ENCODE assay signal across 16 cellular contexts in the genomic region with DNA sequence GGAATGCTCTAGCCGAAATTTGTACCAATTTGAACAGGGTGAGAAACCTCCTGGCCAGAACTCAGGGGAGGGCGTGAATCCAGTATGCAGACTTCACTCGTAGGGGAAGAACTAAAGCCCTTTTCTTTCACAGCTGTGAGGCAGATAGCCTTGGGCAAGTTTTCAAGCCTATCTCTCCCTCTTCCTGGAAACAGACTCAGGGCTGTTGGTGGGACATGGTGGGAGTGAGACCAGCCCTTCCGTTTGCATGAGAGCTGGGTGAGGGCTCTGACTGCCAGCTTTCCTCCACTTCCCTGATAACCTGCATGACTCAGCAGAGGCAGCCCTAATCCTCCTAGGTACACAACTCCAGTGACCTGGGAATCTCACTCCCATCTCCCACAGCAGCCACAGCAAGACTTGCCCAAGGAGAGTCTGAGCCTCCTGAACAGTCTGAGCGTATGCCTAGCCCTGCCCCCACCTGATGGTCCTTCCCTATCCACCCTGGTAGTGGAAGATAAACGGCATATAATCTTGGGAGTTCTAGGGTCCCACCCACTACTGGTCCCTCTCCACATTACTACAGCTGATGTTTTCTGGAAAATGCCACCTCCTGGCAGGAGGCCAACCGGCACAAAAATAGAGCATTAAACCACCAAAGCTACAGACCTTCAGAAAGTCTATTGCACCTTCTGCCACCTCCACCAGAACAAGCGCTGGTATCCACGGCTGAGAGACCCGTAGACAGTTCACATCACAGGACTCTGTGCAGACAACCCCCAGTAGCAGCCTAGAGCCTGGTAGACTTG.
A peak's percentile ranks its signal among the peaks of the same experiment; 100 is the strongest.
DNase-seq lines count a peak whose midpoint lies in the region; ATAC-seq, FAIRE-seq and TF ChIP-seq lines count a peak whose summit lies in the region.
"Had no signal": no experiment of that assay in that cellular context is flagged by ENCODE, and none has a peak within 500 bp of the region (broad histone marks: within the 10 kb centered on the region; RNA-seq: fewer than 3 reads in every experiment).

No MANE protein-coding gene starts in this region.

- H3F3A ChIP-seq in PC-3 (ENCODE audit: low read length, unreplicated experiment) (no peaks in the 10 kb centered on the region), neural progenitor cell (ENCODE audit: low read depth) (no peaks in the 10 kb centered on the region)

- POLR2A ChIA-PET in PC-3 (lab: Charles Lee; ENCODE audit: unreplicated experiment) = no interaction called here
- POLR2A ChIA-PET in H1 (lab: Charles Lee; ENCODE audit: partially characterized antibody) = no interaction called here

- H3K79me2 ChIP-seq in PC-3 (ENCODE audit: low read length) = no peaks in the 10 kb centered on the region
- H3K79me2 ChIP-seq in H1 (ENCODE audit: control insufficient read depth in 1 of 2, insufficient read depth in 2 of 2, low read length in 2 of 2) = no peaks in the 10 kb centered on the region
- no peaks in the 10 kb centered on the region for H3K79me2 ChIP-seq in neural progenitor cell (ENCODE audit: low read depth)

- peak overlapping the region; percentile 82 for H3K27ac ChIP-seq in PC-3 (ENCODE audit: low read length)
- H3K27ac ChIP-seq in H1 (ENCODE audit: low read depth, low read length) = no peak overlapping the region
- H3K27ac ChIP-seq in neural progenitor cell = no peak overlapping the region
- H3K27ac ChIP-seq: 22Rv1 had no signal

- H3K4me2 ChIP-seq in PC-3 (ENCODE audit: low read length) (peak overlapping the region; percentile 56), H1 (ENCODE audit: insufficient read depth in 1 of 2, low read depth in 2 of 2, low read length in 2 of 2) (no peak overlapping the region; a peak in 1 of 4 replicates), neural progenitor cell (no peak overlapping the region)

- no peak overlapping the region for H3K4me3 Mint-ChIP-seq in neural progenitor cell
- H3K4me3 Mint-ChIP-seq: activated T-cell treated with anti-CD3 and anti-CD28 coated beads, Interleukin-2, amount 50 U/mL, for 24 hours; stimulated activated naive CD8-positive, alpha-beta T cell treated with anti-CD3 and anti-CD28 coated beads, Interleukin-15, amount 100 ng/mL, for 72 hours had no signal

- H3K23me2 ChIP-seq in H1 (ENCODE audit: low read depth, low read length) = no peaks in the 10 kb centered on the region

- no peak for TF ChIP-seq RAD21 in H1 (IDR thresholded peaks at IDR 0.05 in 1 of 2, conservative IDR thresholded peaks at IDR 0.05 in 1 of 2; ENCODE audit: low read depth in 2 of 2, low read length in 2 of 2)

- H3K9me3 ChIP-seq in PC-3 (ENCODE audit: low read length) (no peaks in the 10 kb centered on the region), H1 (ENCODE audit: insufficient read depth in 2 of 2, low read depth in 1 of 2, low read length in 1 of 2) (no peaks in the 10 kb centered on the region; a peak in 1 of 4 replicates), neural progenitor cell (ENCODE audit: low read depth) (peaks cover 4% of the 10 kb centered on the region)

- H3K9ac ChIP-seq in PC-3 (ENCODE audit: low read length) = peak overlapping the region; percentile 55
- no peak overlapping the region for H3K9ac ChIP-seq in H1 (replicated peaks in 1 of 4; ENCODE audit: extremely low read depth in 1 of 4, low read depth in 3 of 4, low read length in 3 of 4)
- no peak overlapping the region for H3K9ac ChIP-seq in neural progenitor cell

- peak overlapping the region; percentile 75; the same call in 1 of the 2 replicates for H2BK5ac ChIP-seq in H1 (ENCODE audit: low read depth, low read length)

- no peak overlapping the region for H3K14ac ChIP-seq in H1 (ENCODE audit: insufficient read length)

- no peak for FAIRE-seq in H1 (lab: Jason Lieb, UNC)

- peak overlapping the region; percentile 34 for H3K27ac Mint-ChIP-seq in neural progenitor cell
- H3K27ac Mint-ChIP-seq: activated T-cell treated with anti-CD3 and anti-CD28 coated beads, Interleukin-2, amount 50 U/mL, for 24 hours had no signal

- H3K4me3 ChIP-seq in PC-3 (ENCODE audit: low read length) = peak overlapping the region; percentile 16; the same call in 1 of the 2 replicates
- no peak overlapping the region for H3K4me3 ChIP-seq in H1 (ENCODE audit: extremely low read depth in 1 of 4, insufficient read depth in 2 of 4, low read depth in 3 of 4, low read length in 4 of 4)
- no peak overlapping the region for H3K4me3 ChIP-seq in neural progenitor cell
- H3K4me3 ChIP-seq: skin epidermis had no signal

- H3K4me1 Mint-ChIP-seq in neural progenitor cell = no peaks in the 10 kb centered on the region

- H3K36me3 ChIP-seq in PC-3 (ENCODE audit: low read depth, low read length) = no peaks in the 10 kb centered on the region
- H3K36me3 ChIP-seq in H1 (ENCODE audit: control insufficient read depth in 2 of 4, insufficient read depth in 4 of 4, low read length in 3 of 4) = no peaks in the 10 kb centered on the region
- H3K36me3 ChIP-seq in neural progenitor cell = no peaks in the 10 kb centered on the region

- H3K27me3 Mint-ChIP-seq in neural progenitor cell (ENCODE audit: insufficient read depth, low read depth) = no peaks in the 10 kb centered on the region
- H3K27me3 Mint-ChIP-seq: activated T-cell treated with anti-CD3 and anti-CD28 coated beads, Interleukin-2, amount 50 U/mL, for 24 hours; stimulated activated naive CD8-positive, alpha-beta T cell treated with anti-CD3 and anti-CD28 coated beads, Interleukin-15, amount 100 ng/mL, for 72 hours had no signal

- H3K18ac ChIP-seq in H1 (ENCODE audit: extremely low read depth, low read length) = no peak overlapping the region; the same call in 1 of the 2 replicates

- TF ChIP-seq CTCF in PC-3 (conservative IDR thresholded peaks at IDR 0.05; ENCODE audit: low read depth, low read length) (no peak), H1 (IDR thresholded peaks at IDR 0.05; ENCODE audit: control extremely low read depth in 1 of 3, insufficient read depth in 1 of 3, low read depth in 1 of 3, low read length in 3 of 3) (no peak), neural progenitor cell (IDR thresholded peaks at IDR 0.05) (no peak), GM10266 (IDR thresholded peaks at IDR 0.05; ENCODE audit: control insufficient read depth, insufficient read depth, low read depth, missing control alignments) (no peak)

- H4K8ac ChIP-seq in H1 (ENCODE audit: extremely low read depth, insufficient read depth, low read length) = 0 out of 2 replicates have a peak overlapping the region, but pooled peaks have one; percentile 8

- 89% methylated on average over 10 of the region's 10 CpGs; no CpG with 5 or more reads in 1 of the 2 experiments for WGBS in H1 (ENCODE audit: extremely low coverage in 1 of 2, insufficient coverage in 1 of 2, insufficient read length in 1 of 2, insufficient replicate concordance in 2 of 2, low coverage in 1 of 2, low lambda C conversion rate in 2 of 2, missing lambda C conversion rate in 1 of 2), 2 experiments

- H2BK120ac ChIP-seq in H1 (replicated peaks; ENCODE audit: low read depth, low read length) = no peak overlapping the region

- peak overlapping the region; percentile 30 for H4K91ac ChIP-seq in H1 (replicated peaks; ENCODE audit: insufficient read length, low read length)

- no peak overlapping the region for H3K56ac ChIP-seq in H1 (replicated peaks; ENCODE audit: insufficient read length, low read depth, low read length)

- no peak overlapping the region for H3K23ac ChIP-seq in H1 (ENCODE audit: insufficient read length)

- no peak overlapping the region for H3K4ac ChIP-seq in H1 (replicated peaks; ENCODE audit: insufficient read length, low read depth, low read length)

- intact Hi-C loops in PC-3 (cut with micrococcal nuclease) = loop anchor here (1.0 to 10.0 kb wide), 5 partner anchors 10 to 215 kb away; no protein-coding TSS in a partner anchor

- no peak overlapping the region for H2BK20ac ChIP-seq in H1 (ENCODE audit: low read length)

- no peaks in the 10 kb centered on the region for H3K9me2 ChIP-seq in PC-3 (replicated peaks; ENCODE audit: low read length)

- CTCF ChIA-PET in PC-3 (lab: Charles Lee) = no interaction called here
- CTCF ChIA-PET in H1 (lab: Charles Lee; ENCODE audit: partially characterized antibody) = interaction anchor here (1.7 kb wide), 1 partner anchor 22 kb away, joined by 4 read pairs; no protein-coding TSS in a partner anchor

- no peak overlapping the region for H4K5ac ChIP-seq in H1 (ENCODE audit: insufficient read length, low read depth, low read length)

- H2AFZ ChIP-seq in PC-3 (ENCODE audit: low read length) = peak overlapping the region; percentile 49
- 0 out of 2 replicates have a peak overlapping the region, but pooled peaks have one; percentile 18 for H2AFZ ChIP-seq in H1 (ENCODE audit: low read length)
- peak overlapping the region; percentile 69 for H2AFZ ChIP-seq in neural progenitor cell (replicated peaks)

- H2AK5ac ChIP-seq in H1 (ENCODE audit: low read depth, low read length) = no peak overlapping the region

- no peak overlapping the region; the same call in 1 of the 2 replicates for H2BK15ac ChIP-seq in H1 (ENCODE audit: low read length)

- no peak for TF ChIP-seq POLR2A in H1 (IDR thresholded peaks at IDR 0.05; ENCODE audit: control extremely low read depth in 1 of 2, low read depth in 2 of 2, low read length in 2 of 2)

- H3K27me3 ChIP-seq in PC-3 (ENCODE audit: low read length) (no peaks in the 10 kb centered on the region), H1 (replicated peaks in 1 of 4; ENCODE audit: control insufficient read depth in 3 of 4, extremely low read depth in 1 of 4, insufficient read depth in 3 of 4, low read length in 3 of 4) (no peaks in the 10 kb centered on the region), neural progenitor cell (no peaks in the 10 kb centered on the region)

- no peaks in the 10 kb centered on the region for H4K20me1 ChIP-seq in PC-3 (ENCODE audit: low read length)
- no peaks in the 10 kb centered on the region for H4K20me1 ChIP-seq in H1 (replicated peaks in 1 of 2; ENCODE audit: control insufficient read depth in 1 of 2, insufficient read depth in 2 of 2, low read length in 2 of 2)
- H4K20me1 ChIP-seq in neural progenitor cell (ENCODE audit: low read depth) = no peaks in the 10 kb centered on the region

- DNase-seq in NCI-H82 (lab: John Stamatoyannopoulos, UW) = peak; percentile 5
- DNase-seq in NCI-H82 treated with DMSO at 0.1 percent for 48 hours (lab: John Stamatoyannopoulos, UW; ENCODE audit: unreplicated experiment) = no peak
- peak; percentile 73 for DNase-seq in PC-3
- no peak for DNase-seq in H1 (ENCODE audit: low read depth in 1 of 2, low spot score in 2 of 2)
- no peak for DNase-seq in neural progenitor cell (ENCODE audit: low spot score)
- DNase-seq in T-helper 2 cell = no peak
- DNase-seq in GM10266 (ENCODE audit: extremely low spot score) = no peak
- DNase-seq: activated CD4-positive, alpha-beta T cell treated with anti-CD3 and anti-CD28 coated beads for 48 hours; activated T-cell treated with anti-CD3 and anti-CD28 coated beads, Interleukin-2, amount 50 U/mL, for 24 hours; anterior cingulate cortex; cortex of kidney; NCI-H1105; stimulated activated naive CD8-positive, alpha-beta T cell treated with anti-CD3 and anti-CD28 coated beads, Interleukin-15, amount 100 ng/mL, for 72 hours had no signal

- ATAC-seq in PC-3 = peak; percentile 32
- no peak for ATAC-seq in HG03432 (IDR thresholded peaks at IDR 0.05; ENCODE audit: unreplicated experiment)
- ATAC-seq: stimulated activated naive CD8-positive, alpha-beta T cell treated with anti-CD3 and anti-CD28 coated beads, Interleukin-15, amount 100 ng/mL, for 72 hours had no signal

- TF ChIP-seq EP300 in H1 (IDR thresholded peaks at IDR 0.05; ENCODE audit: borderline replicate concordance in 1 of 2, low read depth in 2 of 2, low read length in 2 of 2) = no peak

- no TSS peak for BruUV-seq in PC-3 (replicated peaks; lab: Mats Ljungman, UMichigan)

- peaks cover 21% of the 10 kb centered on the region for H3K9me3 Mint-ChIP-seq in neural progenitor cell

- H2BK12ac ChIP-seq in H1 (ENCODE audit: low read depth, low read length) = peak overlapping the region; percentile 75; the same call in 1 of the 2 replicates

- H3K4me1 ChIP-seq in PC-3 (ENCODE audit: insufficient read depth, low read length) (peaks cover 52% of the 10 kb centered on the region), H1 (replicated peaks in 1 of 4; ENCODE audit: control insufficient read depth in 3 of 4, insufficient read depth in 4 of 4, low read length in 3 of 4) (no peaks in the 10 kb centered on the region), neural progenitor cell (no peaks in the 10 kb centered on the region)

- no peaks in the 10 kb centered on the region for H3K36me3 Mint-ChIP-seq in neural progenitor cell

- no peaks in the 10 kb centered on the region for H3K79me1 ChIP-seq in H1 (ENCODE audit: low read depth, low read length)

Comparison
In these comparisons a context has a peak if more than half of its experiments do, and no peak if none do; other contexts are left out.
1. DNase-seq: peak in NCI-H82 (single experiment) and PC-3 (single experiment); none in NCI-H82 treated with DMSO at 0.1 percent for 48 hours (single experiment), H1 (0 of 2), neural progenitor cell (single experiment), T-helper 2 cell (0 of 5) and GM10266 (single experiment).
2. H2AFZ ChIP-seq: peak in every context shown above with its lines; median percentile 69 in neural progenitor cell; 49 in PC-3; 18 in H1.